In the genomic region with DNA sequence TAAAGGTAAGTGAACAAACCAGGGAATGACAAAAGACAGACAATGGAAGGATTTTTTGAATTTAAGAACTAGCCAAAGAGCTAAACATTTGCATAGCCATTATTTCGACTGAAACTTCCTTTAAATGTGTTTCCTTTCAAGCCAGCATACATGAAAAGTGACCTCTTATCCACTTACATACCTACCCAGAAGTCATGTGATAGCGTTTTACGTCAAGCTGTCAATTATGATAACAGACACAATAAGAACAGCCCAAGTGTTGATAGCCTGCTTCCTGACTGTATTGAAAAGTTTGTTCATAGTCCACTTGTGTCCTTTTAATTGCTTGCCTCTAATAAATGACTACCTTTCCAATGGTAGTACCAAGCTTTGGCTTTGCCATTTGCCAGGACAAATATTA, we compare ENCODE assay signal across 20 cellular contexts.
A peak's percentile ranks its signal among the peaks of the same experiment; 100 is the strongest.
DNase-seq lines count a peak whose midpoint lies in the region; ATAC-seq, FAIRE-seq and TF ChIP-seq lines count a peak whose summit lies in the region.
"Had no signal": no experiment of that assay in that cellular context is flagged by ENCODE, and none has a peak within 500 bp of the region (broad histone marks: within the 10 kb centered on the region; RNA-seq: fewer than 3 reads in every experiment).

No MANE protein-coding gene starts in this region.

- H3K27ac ChIP-seq in K562 (ENCODE audit: extremely low read depth, low read depth, low read length), result peak overlapping the region; percentile 4; the same call in 1 of the 3 replicates
- H3K27ac ChIP-seq: BLaER1, brain microvascular endothelial cell, gastroesophageal sphincter, neural progenitor cell, tibial nerve had no signal

- peak; percentile 57 for FAIRE-seq in K562 (lab: Jason Lieb, UNC)
- FAIRE-seq: GM12892 had no signal

- in situ Hi-C loops in K562 (cut with MboI), result no loop called here

- no peak overlapping the region for H3K4me3 ChIP-seq in K562
- H3K4me3 ChIP-seq: BLaER1, gastroesophageal sphincter, neural progenitor cell, tibial nerve had no signal

- H3K36me3 Mint-ChIP-seq in progenitor cell of endocrine pancreas (ENCODE audit: insufficient read depth), result peaks cover 5% of the 10 kb centered on the region
- H3K36me3 Mint-ChIP-seq: activated naive CD8-positive, alpha-beta T cell treated with anti-CD3 and anti-CD28 coated beads, Interleukin-2, amount 10 ng/mL, durations not matched to agents 7 days and 5 days; neural progenitor cell; stimulated activated memory B cell treated with anti-CD40 and anti-IgM and Interleukin-4, amounts not matched to agents 10 μg/mL and 1 μg/mL and 100 μg/mL, for 72 hours had no signal

- no peaks in the 10 kb centered on the region for H3K9me1 ChIP-seq in K562 (ENCODE audit: control insufficient read depth, insufficient read depth, low read length)

- peak overlapping the region; percentile 44; the same call in 1 of the 2 replicates for H3K4me2 ChIP-seq in K562 (ENCODE audit: insufficient read depth, low read length)
- H3K4me2 ChIP-seq: BLaER1, neural progenitor cell had no signal

- CTCF ChIA-PET in K562 (lab: Yijun Ruan, JAX; ENCODE audit: low intra/inter-chr PET ratio), result no interaction called here

- H3K9ac ChIP-seq in K562 (ENCODE audit: insufficient read depth in 1 of 2, low read depth in 2 of 2, low read length in 2 of 2), result no peak overlapping the region; a peak in 1 of 4 replicates
- H3K9ac ChIP-seq: BLaER1, neural progenitor cell had no signal

- H2AFZ ChIP-seq in K562 (ENCODE audit: low read depth, low read length), result peak overlapping the region; percentile 67
- H2AFZ ChIP-seq: neural progenitor cell had no signal

- TF ChIP-seq POLR2A in K562 (conservative IDR thresholded peaks at IDR 0.05), result no peak

- TF ChIP-seq CTCF in K562 (IDR thresholded peaks at IDR 0.05 in 2 of 3, conservative IDR thresholded peaks at IDR 0.05 in 1 of 3; ENCODE audit: insufficient read depth in 2 of 3, low read depth in 1 of 3, low read length in 3 of 3) (no peak), progenitor cell of endocrine pancreas (IDR thresholded peaks at IDR 0.05; ENCODE audit: unreplicated experiment) (no peak)

- intact Hi-C loops in K562 (cut with micrococcal nuclease), result no loop called here

- peaks cover 35% of the 10 kb centered on the region for H3K4me1 Mint-ChIP-seq in progenitor cell of endocrine pancreas (ENCODE audit: low read depth)
- H3K4me1 Mint-ChIP-seq: activated naive CD8-positive, alpha-beta T cell treated with anti-CD3 and anti-CD28 coated beads, Interleukin-2, amount 10 ng/mL, durations not matched to agents 7 days and 5 days; stimulated activated memory B cell treated with anti-CD40 and anti-IgM and Interleukin-4, amounts not matched to agents 10 μg/mL and 1 μg/mL and 100 μg/mL, for 72 hours had no signal

- H3K36me3 ChIP-seq in K562 (ENCODE audit: control insufficient read depth, insufficient read depth, low read length), result no peaks in the 10 kb centered on the region
- H3K36me3 ChIP-seq: BLaER1, neural progenitor cell had no signal

- H3K27ac Mint-ChIP-seq in progenitor cell of endocrine pancreas, result peak overlapping the region; percentile 83
- H3K27ac Mint-ChIP-seq: activated naive CD8-positive, alpha-beta T cell treated with anti-CD3 and anti-CD28 coated beads, Interleukin-2, amount 10 ng/mL, durations not matched to agents 7 days and 5 days; neural progenitor cell; stimulated activated memory B cell treated with anti-CD40 and anti-IgM and Interleukin-4, amounts not matched to agents 10 μg/mL and 1 μg/mL and 100 μg/mL, for 72 hours had no signal

- 0% methylated on average over 3 of the region's 3 CpGs for WGBS in K562 (ENCODE audit: insufficient coverage, low coverage, missing lambda C conversion rate)

- no TSS peak for BruUV-seq in K562 (replicated peaks; lab: Mats Ljungman, UMichigan)

- peaks cover 0 to 5% of the 10 kb centered on the region in 2 experiments; a peak in 2 of 5 replicates for H3K4me1 ChIP-seq in K562 (replicated peaks in 1 of 2; ENCODE audit: control insufficient read depth in 2 of 2, insufficient read depth in 2 of 2, low read length in 2 of 2)
- H3K4me1 ChIP-seq: BLaER1 had no signal

- POLR2A ChIA-PET in K562 (lab: Yijun Ruan, JAX), result no interaction called here

- no peaks in the 10 kb centered on the region for H3K27me3 ChIP-seq in K562 (ENCODE audit: control insufficient read depth in 2 of 2, insufficient read depth in 2 of 2, low read length in 2 of 2)
- H3K27me3 ChIP-seq: BLaER1, brain microvascular endothelial cell, gastroesophageal sphincter, neural progenitor cell, tibial nerve had no signal

- no peaks in the 10 kb centered on the region for H3K9me3 ChIP-seq in K562 (replicated peaks; ENCODE audit: control insufficient read depth, insufficient read depth, low read depth, low read length)
- H3K9me3 ChIP-seq: BLaER1, gastroesophageal sphincter, tibial nerve had no signal

- TF ChIP-seq EP300 in K562 (IDR thresholded peaks at IDR 0.05; ENCODE audit: low read length), result peak; percentile 31; the same call in 1 of the 2 replicates

- no peaks in the 10 kb centered on the region for H3K27me3 Mint-ChIP-seq in progenitor cell of endocrine pancreas
- H3K27me3 Mint-ChIP-seq: activated naive CD8-positive, alpha-beta T cell treated with anti-CD3 and anti-CD28 coated beads, Interleukin-2, amount 10 ng/mL, durations not matched to agents 7 days and 5 days; stimulated activated memory B cell treated with anti-CD40 and anti-IgM and Interleukin-4, amounts not matched to agents 10 μg/mL and 1 μg/mL and 100 μg/mL, for 72 hours had no signal

- TF ChIP-seq RAD21 in K562 (CRISPR knock-in tag; conservative IDR thresholded peaks at IDR 0.05 in 1 of 2, IDR thresholded peaks at IDR 0.05 in 1 of 2), result no peak

- H3K9me3 Mint-ChIP-seq in progenitor cell of endocrine pancreas (ENCODE audit: low read depth), result no peaks in the 10 kb centered on the region
- H3K9me3 Mint-ChIP-seq: neural progenitor cell; stimulated activated memory B cell treated with anti-CD40 and anti-IgM and Interleukin-4, amounts not matched to agents 10 μg/mL and 1 μg/mL and 100 μg/mL, for 72 hours had no signal

- no peak overlapping the region for H3K4me3 Mint-ChIP-seq in progenitor cell of endocrine pancreas (ENCODE audit: low read depth)
- H3K4me3 Mint-ChIP-seq: activated naive CD8-positive, alpha-beta T cell treated with anti-CD3 and anti-CD28 coated beads, Interleukin-2, amount 10 ng/mL, durations not matched to agents 7 days and 5 days; neural progenitor cell; stimulated activated memory B cell treated with anti-CD40 and anti-IgM and Interleukin-4, amounts not matched to agents 10 μg/mL and 1 μg/mL and 100 μg/mL, for 72 hours had no signal

- H4K20me1 ChIP-seq in K562 (replicated peaks; ENCODE audit: control insufficient read depth, insufficient read depth, low read length), result no peaks in the 10 kb centered on the region
- H4K20me1 ChIP-seq: BLaER1 had no signal

- ATAC-seq in K562 (peak; percentile 75), HG03097 (IDR thresholded peaks at IDR 0.05; ENCODE audit: low FRiP score, unreplicated experiment) (no peak)
- ATAC-seq: gastroesophageal sphincter; stimulated activated memory B cell treated with anti-CD40 and anti-IgM and Interleukin-4, amounts not matched to agents 10 μg/mL and 1 μg/mL and 100 μg/mL, for 72 hours had no signal

- no peaks in the 10 kb centered on the region for H3K79me2 ChIP-seq in K562 (ENCODE audit: control insufficient read depth, insufficient read depth, low read length)

- DNase-seq in NCI-H1105 treated with DMSO at 0.1 percent for 48 hours (lab: John Stamatoyannopoulos, UW), result peak; percentile 26
- DNase-seq in NCI-H1105 (lab: John Stamatoyannopoulos, UW), result no peak
- DNase-seq in K562 (ENCODE audit: extremely low read depth in 1 of 4, low spot score in 3 of 4), result peak; percentile 15 to 59 (median 26)
- peak; percentile 17 for DNase-seq in iPS-NIHi11 (ENCODE audit: low spot score)
- DNase-seq in progenitor cell of endocrine pancreas (ENCODE audit: low spot score, unreplicated experiment), result no peak
- DNase-seq in CD1c-positive myeloid dendritic cell (ENCODE audit: extremely low spot score), result no peak
- no peak for DNase-seq in T1000 (lab: John Stamatoyannopoulos, UW)
- DNase-seq: activated naive CD8-positive, alpha-beta T cell treated with anti-CD3 and anti-CD28 coated beads, Interleukin-2, amount 10 ng/mL, durations not matched to agents 7 days and 5 days; brain microvascular endothelial cell; DMS 273 treated with DMSO at 0.1 percent for 48 hours; NCI-H1436; NCI-H446; SIG-M5 had no signal

TF ChIP-seq in K562, 482 proteins besides CTCF, POLR2A, EP300 and RAD21 (continues in another document):
- peak; percentile 52 for TF ChIP-seq ARID1B (IDR thresholded peaks at IDR 0.05)
- peak; percentile 73 for TF ChIP-seq MEIS2 (IDR thresholded peaks at IDR 0.05; ENCODE audit: partially characterized antibody)
- TF ChIP-seq, protein P1, sequence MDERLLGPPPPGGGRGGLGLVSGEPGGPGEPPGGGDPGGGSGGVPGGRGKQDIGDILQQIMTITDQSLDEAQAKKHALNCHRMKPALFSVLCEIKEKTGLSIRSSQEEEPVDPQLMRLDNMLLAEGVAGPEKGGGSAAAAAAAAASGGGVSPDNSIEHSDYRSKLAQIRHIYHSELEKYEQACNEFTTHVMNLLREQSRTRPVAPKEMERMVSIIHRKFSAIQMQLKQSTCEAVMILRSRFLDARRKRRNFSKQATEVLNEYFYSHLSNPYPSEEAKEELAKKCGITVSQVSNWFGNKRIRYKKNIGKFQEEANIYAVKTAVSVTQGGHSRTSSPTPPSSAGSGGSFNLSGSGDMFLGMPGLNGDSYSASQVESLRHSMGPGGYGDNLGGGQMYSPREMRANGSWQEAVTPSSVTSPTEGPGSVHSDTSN (CRISPR knock-in tag; IDR thresholded peaks at IDR 0.05; ENCODE audit: low read depth), result no peak
- TF ChIP-seq, protein P1 (tag; conservative IDR thresholded peaks at IDR 0.05; ENCODE audit: low read depth), result peak; percentile 52
- TF ChIP-seq ZNF766 (CRISPR knock-in tag; conservative IDR thresholded peaks at IDR 0.05), result no peak
- no peak for TF ChIP-seq NR2C1 (IDR thresholded peaks at IDR 0.05)
- TF ChIP-seq NR2C1 (tag; IDR thresholded peaks at IDR 0.05), result no peak
- TF ChIP-seq, protein P2, sequence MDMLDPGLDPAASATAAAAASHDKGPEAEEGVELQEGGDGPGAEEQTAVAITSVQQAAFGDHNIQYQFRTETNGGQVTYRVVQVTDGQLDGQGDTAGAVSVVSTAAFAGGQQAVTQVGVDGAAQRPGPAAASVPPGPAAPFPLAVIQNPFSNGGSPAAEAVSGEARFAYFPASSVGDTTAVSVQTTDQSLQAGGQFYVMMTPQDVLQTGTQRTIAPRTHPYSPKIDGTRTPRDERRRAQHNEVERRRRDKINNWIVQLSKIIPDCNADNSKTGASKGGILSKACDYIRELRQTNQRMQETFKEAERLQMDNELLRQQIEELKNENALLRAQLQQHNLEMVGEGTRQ (CRISPR knock-in tag; IDR thresholded peaks at IDR 0.05), result peak; percentile 51

Comparison
In these comparisons a context has a peak if more than half of its experiments do, and no peak if none do; other contexts are left out.
1. DNase-seq: peak in NCI-H1105 treated with DMSO at 0.1 percent for 48 hours (single experiment), K562 (4 of 4) and iPS-NIHi11 (single experiment); none in NCI-H1105 (single experiment), progenitor cell of endocrine pancreas (single experiment), CD1c-positive myeloid dendritic cell (single experiment) and T1000 (single experiment).